ENCODE assay signal across 1 cellular context in genomic region chrX:115894087-115894486, GRCh38.
TF ChIP-seq lines count a peak whose summit lies in the region.

No MANE protein-coding gene starts in this region.

TF ChIP-seq in GM12878, 131 proteins besides CTCF, POLR2A, EP300 and RAD21 (continued from another document):
- TF ChIP-seq, protein P1, sequence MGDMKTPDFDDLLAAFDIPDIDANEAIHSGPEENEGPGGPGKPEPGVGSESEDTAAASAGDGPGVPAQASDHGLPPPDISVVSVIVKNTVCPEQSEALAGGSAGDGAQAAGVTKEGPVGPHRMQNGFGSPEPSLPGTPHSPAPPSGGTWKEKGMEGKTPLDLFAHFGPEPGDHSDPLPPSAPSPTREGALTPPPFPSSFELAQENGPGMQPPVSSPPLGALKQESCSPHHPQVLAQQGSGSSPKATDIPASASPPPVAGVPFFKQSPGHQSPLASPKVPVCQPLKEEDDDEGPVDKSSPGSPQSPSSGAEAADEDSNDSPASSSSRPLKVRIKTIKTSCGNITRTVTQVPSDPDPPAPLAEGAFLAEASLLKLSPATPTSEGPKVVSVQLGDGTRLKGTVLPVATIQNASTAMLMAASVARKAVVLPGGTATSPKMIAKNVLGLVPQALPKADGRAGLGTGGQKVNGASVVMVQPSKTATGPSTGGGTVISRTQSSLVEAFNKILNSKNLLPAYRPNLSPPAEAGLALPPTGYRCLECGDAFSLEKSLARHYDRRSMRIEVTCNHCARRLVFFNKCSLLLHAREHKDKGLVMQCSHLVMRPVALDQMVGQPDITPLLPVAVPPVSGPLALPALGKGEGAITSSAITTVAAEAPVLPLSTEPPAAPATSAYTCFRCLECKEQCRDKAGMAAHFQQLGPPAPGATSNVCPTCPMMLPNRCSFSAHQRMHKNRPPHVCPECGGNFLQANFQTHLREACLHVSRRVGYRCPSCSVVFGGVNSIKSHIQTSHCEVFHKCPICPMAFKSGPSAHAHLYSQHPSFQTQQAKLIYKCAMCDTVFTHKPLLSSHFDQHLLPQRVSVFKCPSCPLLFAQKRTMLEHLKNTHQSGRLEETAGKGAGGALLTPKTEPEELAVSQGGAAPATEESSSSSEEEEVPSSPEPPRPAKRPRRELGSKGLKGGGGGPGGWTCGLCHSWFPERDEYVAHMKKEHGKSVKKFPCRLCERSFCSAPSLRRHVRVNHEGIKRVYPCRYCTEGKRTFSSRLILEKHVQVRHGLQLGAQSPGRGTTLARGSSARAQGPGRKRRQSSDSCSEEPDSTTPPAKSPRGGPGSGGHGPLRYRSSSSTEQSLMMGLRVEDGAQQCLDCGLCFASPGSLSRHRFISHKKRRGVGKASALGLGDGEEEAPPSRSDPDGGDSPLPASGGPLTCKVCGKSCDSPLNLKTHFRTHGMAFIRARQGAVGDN (IDR thresholded peaks at IDR 0.05), result no peak
- TF ChIP-seq NFIC (IDR thresholded peaks at IDR 0.05; ENCODE audit: low read depth, low read length), result no peak
- TF ChIP-seq EED (IDR thresholded peaks at IDR 0.05; ENCODE audit: low read depth), result peak; percentile 58
- TF ChIP-seq YY1 (IDR thresholded peaks at IDR 0.05; ENCODE audit: low read depth, low read length), result peak; percentile 71; the same call in 1 of the 2 replicates
- TF ChIP-seq, protein P2, sequence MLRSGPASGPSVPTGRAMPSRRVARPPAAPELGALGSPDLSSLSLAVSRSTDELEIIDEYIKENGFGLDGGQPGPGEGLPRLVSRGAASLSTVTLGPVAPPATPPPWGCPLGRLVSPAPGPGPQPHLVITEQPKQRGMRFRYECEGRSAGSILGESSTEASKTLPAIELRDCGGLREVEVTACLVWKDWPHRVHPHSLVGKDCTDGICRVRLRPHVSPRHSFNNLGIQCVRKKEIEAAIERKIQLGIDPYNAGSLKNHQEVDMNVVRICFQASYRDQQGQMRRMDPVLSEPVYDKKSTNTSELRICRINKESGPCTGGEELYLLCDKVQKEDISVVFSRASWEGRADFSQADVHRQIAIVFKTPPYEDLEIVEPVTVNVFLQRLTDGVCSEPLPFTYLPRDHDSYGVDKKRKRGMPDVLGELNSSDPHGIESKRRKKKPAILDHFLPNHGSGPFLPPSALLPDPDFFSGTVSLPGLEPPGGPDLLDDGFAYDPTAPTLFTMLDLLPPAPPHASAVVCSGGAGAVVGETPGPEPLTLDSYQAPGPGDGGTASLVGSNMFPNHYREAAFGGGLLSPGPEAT (IDR thresholded peaks at IDR 0.05; ENCODE audit: low read depth), result no peak
- TF ChIP-seq ZNF384 (IDR thresholded peaks at IDR 0.05; ENCODE audit: borderline replicate concordance, low read depth, low read length), result peak; percentile 36; the same call in 1 of the 2 replicates
- no peak for TF ChIP-seq GATAD2B (conservative IDR thresholded peaks at IDR 0.05; ENCODE audit: low read depth)
- no peak for TF ChIP-seq CREM (IDR thresholded peaks at IDR 0.05; ENCODE audit: low read depth)
- no peak for TF ChIP-seq MEF2B (IDR thresholded peaks at IDR 0.05; ENCODE audit: partially characterized antibody, poor library complexity, severe bottlenecking)
- TF ChIP-seq CBFB (IDR thresholded peaks at IDR 0.05; ENCODE audit: low read depth), result no peak
- TF ChIP-seq JUND (IDR thresholded peaks at IDR 0.05; ENCODE audit: low read depth, low read length), result no peak
- TF ChIP-seq IRF4 (IDR thresholded peaks at IDR 0.05; ENCODE audit: low read depth, low read length), result no peak
- TF ChIP-seq BACH1 (IDR thresholded peaks at IDR 0.05; ENCODE audit: borderline replicate concordance), result no peak
- TF ChIP-seq ZNF622 (IDR thresholded peaks at IDR 0.05), result no peak
- TF ChIP-seq PAX8 (IDR thresholded peaks at IDR 0.05), result no peak
TF ChIP-seq in GM12878: peak in this region for 5.
